In genomic region chr2:85838181-85838580, GRCh38 we compare ENCODE assay signal across 1 cellular context.
TF ChIP-seq lines count a peak whose summit lies in the region.

No MANE protein-coding gene starts in this region.

TF ChIP-seq in WTC11, 78 proteins besides CTCF, POLR2A, EP300 and RAD21 (continued from another document):
- TF ChIP-seq ARID4B (CRISPR knock-in tag; IDR thresholded peaks at IDR 0.05; ENCODE audit: borderline replicate concordance): no peak
- no peak for TF ChIP-seq IRF1 (CRISPR knock-in tag; IDR thresholded peaks at IDR 0.05)
- TF ChIP-seq ATF2 (CRISPR knock-in tag; IDR thresholded peaks at IDR 0.05; ENCODE audit: borderline replicate concordance, low read depth): no peak
- TF ChIP-seq RELA (CRISPR knock-in tag; IDR thresholded peaks at IDR 0.05; ENCODE audit: borderline replicate concordance): no peak
- no peak for TF ChIP-seq CDX4 (CRISPR knock-in tag; IDR thresholded peaks at IDR 0.05; ENCODE audit: borderline replicate concordance)
- no peak for TF ChIP-seq NFYB (CRISPR knock-in tag; conservative IDR thresholded peaks at IDR 0.05; ENCODE audit: low read depth)
- no peak for TF ChIP-seq FOXP1 (CRISPR knock-in tag; IDR thresholded peaks at IDR 0.05; ENCODE audit: borderline replicate concordance)
- TF ChIP-seq SOX15 (CRISPR knock-in tag; IDR thresholded peaks at IDR 0.05): no peak
- TF ChIP-seq ZBTB43 (CRISPR knock-in tag; IDR thresholded peaks at IDR 0.05): no peak
- no peak for TF ChIP-seq CREB1 (CRISPR knock-in tag; IDR thresholded peaks at IDR 0.05)
